Comparison of ENCODE assay signal across 19 cellular contexts in genomic region chr12:12823308-12823707, GRCh38. TPM values are rescaled to one million over a fixed set of nuclear protein-coding genes. Genes with fewer than 3 reads are reported as not detected.
DNase-seq lines count a peak whose midpoint lies in the region; ATAC-seq, FAIRE-seq and TF ChIP-seq lines count a peak whose summit lies in the region.
"Had no signal": no experiment of that assay in that cellular context is flagged by ENCODE, and none has a peak within 500 bp of the region (broad histone marks: within the 10 kb centered on the region; RNA-seq: fewer than 3 reads in every experiment).

No MANE protein-coding gene starts in this region.

- H4K20me1 ChIP-seq in astrocyte (ENCODE audit: insufficient read depth, low read length) = no peaks in the 10 kb centered on the region
- H4K20me1 ChIP-seq in Karpas-422 (ENCODE audit: insufficient read depth, low read depth, low read length) = no peaks in the 10 kb centered on the region

- H3K27ac ChIP-seq in astrocyte (ENCODE audit: low read depth, low read length) (peak overlapping the region; percentile 94), Karpas-422 (ENCODE audit: low read length) (no peak overlapping the region)
- H3K27ac ChIP-seq: dorsolateral prefrontal cortex, SK-N-MC, uterus, WERI-Rb-1 had no signal

- peaks cover 49% of the 10 kb centered on the region for H3K4me1 Mint-ChIP-seq in astrocyte (ENCODE audit: low read depth, unreplicated experiment)

- H3K4me3 Mint-ChIP-seq in astrocyte (ENCODE audit: unreplicated experiment) = peak overlapping the region; percentile 42
- H3K4me3 Mint-ChIP-seq: activated naive CD8-positive, alpha-beta T cell treated with anti-CD3 and anti-CD28 coated beads, Interleukin-2, amount 50 U/mL, for 24 hours; B cell had no signal

- H3K4me3 ChIP-seq in astrocyte (ENCODE audit: insufficient read depth, low read depth, low read length) = no peak overlapping the region
- H3K4me3 ChIP-seq in Karpas-422 (ENCODE audit: low read length) = no peak overlapping the region
- H3K4me3 ChIP-seq: dorsolateral prefrontal cortex, SK-N-MC, uterus had no signal

- no peaks in the 10 kb centered on the region for H3K9me3 Mint-ChIP-seq in astrocyte (ENCODE audit: unreplicated experiment)
- H3K9me3 Mint-ChIP-seq: activated naive CD8-positive, alpha-beta T cell treated with anti-CD3 and anti-CD28 coated beads, Interleukin-2, amount 50 U/mL, for 24 hours had no signal

- H3K4me1 ChIP-seq in astrocyte (ENCODE audit: insufficient read depth, low read length) = peaks cover 53% of the 10 kb centered on the region
- H3K4me1 ChIP-seq in Karpas-422 (ENCODE audit: low read length) = no peaks in the 10 kb centered on the region
- H3K4me1 ChIP-seq: uterus had no signal

- FAIRE-seq in HTR-8/SVneo (lab: Jason Lieb, UNC) = no peak
- peak; percentile 9 for FAIRE-seq in astrocyte (lab: Jason Lieb, UNC)

- TF ChIP-seq CTCF in astrocyte (IDR thresholded peaks at IDR 0.05; ENCODE audit: insufficient read depth, low read depth, low read length) = no peak

- H3K27ac Mint-ChIP-seq in astrocyte (ENCODE audit: unreplicated experiment) = peak overlapping the region; percentile 95
- H3K27ac Mint-ChIP-seq: activated naive CD8-positive, alpha-beta T cell treated with anti-CD3 and anti-CD28 coated beads, Interleukin-2, amount 50 U/mL, for 24 hours; B cell had no signal

- ATAC-seq in GM21381 (IDR thresholded peaks at IDR 0.05; ENCODE audit: unreplicated experiment) (no peak), GM19351 (IDR thresholded peaks at IDR 0.05; ENCODE audit: unreplicated experiment) (no peak)
- ATAC-seq: activated naive CD8-positive, alpha-beta T cell treated with anti-CD3 and anti-CD28 coated beads, Interleukin-2, amount 50 U/mL, for 24 hours had no signal

- H3K4me2 ChIP-seq in astrocyte (ENCODE audit: low read length) (peak overlapping the region; percentile 32), Karpas-422 (ENCODE audit: low read depth, low read length, poor library complexity, severe bottlenecking) (no peak overlapping the region)

- H3K9me2 ChIP-seq in Karpas-422 (replicated peaks; ENCODE audit: insufficient read depth, low read length) = no peaks in the 10 kb centered on the region

- H3K36me3 ChIP-seq in astrocyte (ENCODE audit: insufficient read depth, low read length) = peaks cover 59% of the 10 kb centered on the region
- peaks cover 62% of the 10 kb centered on the region; the same call in 1 of the 2 replicates for H3K36me3 ChIP-seq in Karpas-422 (ENCODE audit: insufficient read depth, low read length)

- H2AFZ ChIP-seq in astrocyte (ENCODE audit: low read depth, low read length) = no peak overlapping the region
- no peak overlapping the region for H2AFZ ChIP-seq in Karpas-422 (ENCODE audit: low read length)

- H3K9ac ChIP-seq in astrocyte (ENCODE audit: low read length) = peak overlapping the region; percentile 77
- no peak overlapping the region for H3K9ac ChIP-seq in Karpas-422 (ENCODE audit: low read length)

- H3K79me2 ChIP-seq in astrocyte (ENCODE audit: insufficient read depth, low read length) = peaks cover 29% of the 10 kb centered on the region
- H3K79me2 ChIP-seq in Karpas-422 (ENCODE audit: low read length) = peaks cover 25% of the 10 kb centered on the region

- H3K9me3 ChIP-seq in astrocyte (ENCODE audit: insufficient read depth, low read depth, low read length) (no peaks in the 10 kb centered on the region), Karpas-422 (ENCODE audit: low read length) (no peaks in the 10 kb centered on the region)
- H3K9me3 ChIP-seq: uterus had no signal

- DNase-seq in AG08395 (ENCODE audit: low spot score) = peak; percentile 48
- DNase-seq in HTR-8/SVneo (ENCODE audit: insufficient read length, low spot score) = peak; percentile 48
- DNase-seq in astrocyte (ENCODE audit: low read depth) = peak; percentile 95
- peak; percentile 80 for DNase-seq in kidney tubule cell (ENCODE audit: low spot score)
- DNase-seq in islet precursor cell = no peak
- no peak for DNase-seq in Karpas-422
- DNase-seq: activated CD8-positive, alpha-beta memory T cell treated with anti-CD3 and anti-CD28 coated beads, Interleukin-2, amount 50 U/mL, for 4 hours; activated naive CD8-positive, alpha-beta T cell treated with anti-CD3 and anti-CD28 coated beads, Interleukin-2, amount 50 U/mL, for 24 hours; dorsolateral prefrontal cortex; Kasumi-1; NCI-H187; NCI-H748 treated with DMSO at 0.1 percent for 48 hours; stimulated activated CD4-positive, alpha-beta T cell treated with anti-CD3 and anti-CD28 coated beads, Interleukin-1b, Interleukin-23, amount 100 ng/mL, for 48 hours; uterus; WERI-Rb-1 had no signal

- H3K36me3 Mint-ChIP-seq in astrocyte (ENCODE audit: low read depth, unreplicated experiment) = peaks cover 28% of the 10 kb centered on the region

- H3K27me3 Mint-ChIP-seq in astrocyte (ENCODE audit: low read depth, unreplicated experiment) = no peaks in the 10 kb centered on the region
- H3K27me3 Mint-ChIP-seq: activated naive CD8-positive, alpha-beta T cell treated with anti-CD3 and anti-CD28 coated beads, Interleukin-2, amount 50 U/mL, for 24 hours; B cell had no signal

- H3K27me3 ChIP-seq in astrocyte (ENCODE audit: insufficient read depth, low read length) (no peaks in the 10 kb centered on the region), Karpas-422 (ENCODE audit: low read length) (no peaks in the 10 kb centered on the region)
- H3K27me3 ChIP-seq: dorsolateral prefrontal cortex, uterus had no signal

RNA-seq across cellular contexts. Expression of gene DDX47, which starts 10.2 kb away (rescaled TPM):
- 54.6 and 62.1 TPM in 2 replicates for total RNA-seq in astrocyte
- total RNA-seq in Karpas-422 (2014; rRNA removed; shearing (Covaris generic); ENCODE audit: low replicate concordance) = 26.8 and 39.2 TPM in 2 replicates

RNA-seq across cellular contexts. Expression of gene APOLD1, which starts 37.8 kb away (rescaled TPM):
- 0.38 and 0.70 TPM in 2 replicates for total RNA-seq in astrocyte
- total RNA-seq in Karpas-422 (2014; rRNA removed; shearing (Covaris generic); ENCODE audit: low replicate concordance) = 1.4 and 1.5 TPM in 2 replicates

Comparison
In these comparisons a context has a peak if more than half of its experiments do, and no peak if none do; other contexts are left out.
1. DNase-seq: peak in AG08395 (single experiment), HTR-8/SVneo (single experiment), astrocyte (single experiment) and kidney tubule cell (single experiment); none in islet precursor cell (single experiment) and Karpas-422 (single experiment).